ENCODE assay signal across 1 cellular context in the genomic region with DNA sequence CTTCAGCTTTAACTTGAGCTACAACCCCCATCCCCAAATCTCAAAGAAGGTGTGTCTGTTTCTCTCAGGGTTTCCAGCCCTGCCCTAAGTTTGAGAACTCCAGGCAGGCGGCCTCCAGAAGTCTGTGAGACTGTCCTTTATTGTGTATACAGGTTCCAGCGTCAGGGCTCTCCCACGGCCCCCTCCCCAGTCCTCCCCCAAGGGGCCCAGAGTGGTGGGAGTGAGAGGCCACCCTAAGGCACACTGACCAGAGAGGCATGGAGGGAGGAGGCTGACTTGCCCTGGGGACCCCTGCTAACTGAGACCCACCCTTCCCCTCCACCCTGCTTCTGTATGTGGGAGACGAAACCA.
TF ChIP-seq lines count a peak whose summit lies in the region.

No MANE protein-coding gene starts in this region.

TF ChIP-seq in IMR-90, 13 proteins besides CTCF, POLR2A, EP300 and RAD21:
- TF ChIP-seq SMC3 (IDR thresholded peaks at IDR 0.05; ENCODE audit: low read depth, low read length) (no peak), RFX5 (IDR thresholded peaks at IDR 0.05; ENCODE audit: low read depth, low read length) (no peak), MAZ (IDR thresholded peaks at IDR 0.05; ENCODE audit: borderline replicate concordance, low read depth, low read length) (no peak), CHD1 (IDR thresholded peaks at IDR 0.05; ENCODE audit: low read depth, low read length) (no peak), NFE2L2 (IDR thresholded peaks at IDR 0.05; ENCODE audit: low read depth, low read length) (no peak), MAFK (IDR thresholded peaks at IDR 0.05; ENCODE audit: low read depth, low read length) (no peak), FOS (IDR thresholded peaks at IDR 0.05; ENCODE audit: low read depth, low read length) (no peak), MXI1 (IDR thresholded peaks at IDR 0.05; ENCODE audit: borderline replicate concordance, low read depth, low read length) (no peak), RCOR1 (IDR thresholded peaks at IDR 0.05; ENCODE audit: insufficient replicate concordance, low read length) (no peak), CEBPB (IDR thresholded peaks at IDR 0.05; ENCODE audit: low read depth, low read length) (no peak), BHLHE40 (IDR thresholded peaks at IDR 0.05; ENCODE audit: low read depth, low read length) (no peak)
- TF ChIP-seq, protein P1, sequence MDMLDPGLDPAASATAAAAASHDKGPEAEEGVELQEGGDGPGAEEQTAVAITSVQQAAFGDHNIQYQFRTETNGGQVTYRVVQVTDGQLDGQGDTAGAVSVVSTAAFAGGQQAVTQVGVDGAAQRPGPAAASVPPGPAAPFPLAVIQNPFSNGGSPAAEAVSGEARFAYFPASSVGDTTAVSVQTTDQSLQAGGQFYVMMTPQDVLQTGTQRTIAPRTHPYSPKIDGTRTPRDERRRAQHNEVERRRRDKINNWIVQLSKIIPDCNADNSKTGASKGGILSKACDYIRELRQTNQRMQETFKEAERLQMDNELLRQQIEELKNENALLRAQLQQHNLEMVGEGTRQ (IDR thresholded peaks at IDR 0.05; ENCODE audit: low read depth, low read length) = no peak
- TF ChIP-seq, protein P2, sequence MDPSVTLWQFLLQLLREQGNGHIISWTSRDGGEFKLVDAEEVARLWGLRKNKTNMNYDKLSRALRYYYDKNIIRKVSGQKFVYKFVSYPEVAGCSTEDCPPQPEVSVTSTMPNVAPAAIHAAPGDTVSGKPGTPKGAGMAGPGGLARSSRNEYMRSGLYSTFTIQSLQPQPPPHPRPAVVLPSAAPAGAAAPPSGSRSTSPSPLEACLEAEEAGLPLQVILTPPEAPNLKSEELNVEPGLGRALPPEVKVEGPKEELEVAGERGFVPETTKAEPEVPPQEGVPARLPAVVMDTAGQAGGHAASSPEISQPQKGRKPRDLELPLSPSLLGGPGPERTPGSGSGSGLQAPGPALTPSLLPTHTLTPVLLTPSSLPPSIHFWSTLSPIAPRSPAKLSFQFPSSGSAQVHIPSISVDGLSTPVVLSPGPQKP (IDR thresholded peaks at IDR 0.05; ENCODE audit: borderline replicate concordance, low read depth, low read length) = no peak
